8 cellular contexts compared by ENCODE assay signal in genomic region chr16:30186782-30187555, GRCh38. TPM values are rescaled to one million over a fixed set of nuclear protein-coding genes. Genes with fewer than 3 reads are reported as not detected.
DNase-seq lines count a peak whose midpoint lies in the region; ATAC-seq and TF ChIP-seq lines count a peak whose summit lies in the region.

No MANE protein-coding gene starts in this region.

- peak overlapping the region; percentile 100 for H3K4me3 ChIP-seq in GM06990 (replicated peaks; ENCODE audit: low read depth, low read length)

- peak; percentile 86 for TF ChIP-seq CTCF in GM06990 (IDR thresholded peaks at IDR 0.05; ENCODE audit: insufficient read depth, low read length, poor library complexity, severe bottlenecking)
- TF ChIP-seq CTCF in foreskin keratinocyte (conservative IDR thresholded peaks at IDR 0.05), result peak; percentile 80

- peaks cover 36% of the 10 kb centered on the region for H3K36me3 ChIP-seq in GM06990 (ENCODE audit: control insufficient read depth, insufficient read depth, low read length)

- peak; percentile 79 for DNase-seq in GM06990 (ENCODE audit: extremely low read depth, insufficient read length)
- peak; percentile 84 for DNase-seq in OCI-M1 (lab: John Stamatoyannopoulos, UW)
- peak; percentile 79 for DNase-seq in activated effector memory CD4-positive, alpha-beta T cell treated with Interleukin-2 at 50 U/mL for 16 hours
- peak in 1 of 2 donors; percentile 24 for DNase-seq in foreskin keratinocyte
- DNase-seq in posterior vena cava (ENCODE audit: low spot score), result peak; percentile 93
- DNase-seq in ureter (ENCODE audit: low spot score), result peak; percentile 65
- DNase-seq in GM19240 (ENCODE audit: insufficient read length, low spot score), result no peak
- no peak for DNase-seq in NCI-H345 treated with DMSO at 0.1 percent for 48 hours (lab: John Stamatoyannopoulos, UW; ENCODE audit: unreplicated experiment)

- H3K4me1 ChIP-seq in foreskin keratinocyte, result no peaks in the 10 kb centered on the region

- intact Hi-C loops in posterior vena cava (cut with DNase I), result no loop called here

- ATAC-seq in foreskin keratinocyte, result peak; percentile 23

- H3K27me3 ChIP-seq in GM06990 (replicated peaks; ENCODE audit: control insufficient read depth, insufficient read depth, low read length) (no peaks in the 10 kb centered on the region), foreskin keratinocyte (no peaks in the 10 kb centered on the region)

- no peak overlapping the region for H3K27ac ChIP-seq in foreskin keratinocyte

RNA-seq across cellular contexts. Expression of gene CORO1A, which starts 3.6 kb away (rescaled TPM):
- total RNA-seq in foreskin keratinocyte (12.2 and 18.8 TPM in 2 replicates), posterior vena cava (10 to 100 TPM; 38.1 to 49.8 TPM), ureter (24.2 TPM)
- 18.7 and 30.3 TPM in 2 replicates for polyA plus RNA-seq in foreskin keratinocyte

RNA-seq across cellular contexts. Expression of gene BOLA2B, which starts 6.5 kb away (rescaled TPM):
- total RNA-seq in foreskin keratinocyte (165 and 184 TPM in 2 replicates), posterior vena cava (10 to 100 TPM; 58.8 to 60.0 TPM), ureter (82.9 TPM)
- 155 and 156 TPM in 2 replicates for polyA plus RNA-seq in foreskin keratinocyte

RNA-seq across cellular contexts. Expression of gene SLX1A, which starts 6.7 kb away (rescaled TPM):
- total RNA-seq in foreskin keratinocyte, result 23.6 and 24.8 TPM in 2 replicates
- polyA plus RNA-seq in foreskin keratinocyte, result 4.2 and 9.3 TPM in 2 replicates
- total RNA-seq in posterior vena cava, result 10 to 100 TPM; 19.8 to 21.5 TPM
- 36.4 TPM for total RNA-seq in ureter

RNA-seq across cellular contexts. Expression of gene SULT1A3, which starts 12.1 kb away (rescaled TPM):
- 7.5 and 8.2 TPM in 2 replicates for total RNA-seq in foreskin keratinocyte
- polyA plus RNA-seq in foreskin keratinocyte, result 9.5 and 12.6 TPM in 2 replicates
- 10 to 100 TPM; 10.0 to 12.9 TPM for total RNA-seq in posterior vena cava
- 28.3 TPM for total RNA-seq in ureter

Comparison
In these comparisons a context has a peak if more than half of its experiments do, and no peak if none do; other contexts are left out.
1. DNase-seq: peak in GM06990 (single experiment), OCI-M1 (single experiment), activated effector memory CD4-positive, alpha-beta T cell treated with Interleukin-2 at 50 U/mL for 16 hours (single experiment), posterior vena cava (single experiment) and ureter (single experiment); none in GM19240 (single experiment) and NCI-H345 treated with DMSO at 0.1 percent for 48 hours (single experiment).